In genomic region chr6:35096129-35096852, GRCh38 we compare ENCODE assay signal across 9 cellular contexts. TPM values are rescaled to one million over a fixed set of nuclear protein-coding genes. Genes with fewer than 3 reads are reported as not detected.
DNase-seq lines count a peak whose midpoint lies in the region; ATAC-seq and TF ChIP-seq lines count a peak whose summit lies in the region.
"Had no signal": no experiment of that assay in that cellular context is flagged by ENCODE, and none has a peak within 500 bp of the region (broad histone marks: within the 10 kb centered on the region; RNA-seq: fewer than 3 reads in every experiment).

No MANE protein-coding gene starts in this region.

- DNase-seq in ELR (ENCODE audit: low read depth), result peak; percentile 83
- peak; percentile 81 to 95 for DNase-seq in NCI-H524 (lab: John Stamatoyannopoulos, UW)
- peak; percentile 74 for DNase-seq in epithelial cell of esophagus (ENCODE audit: low read depth)
- peak; percentile 83 for DNase-seq in osteoblast (ENCODE audit: insufficient read length, low spot score, missing footprints)
- no peak for DNase-seq in neural progenitor cell (ENCODE audit: low spot score)
- DNase-seq in stimulated activated CD4-positive, alpha-beta T cell treated with anti-CD3 and anti-CD28 coated beads, Interleukin-4, amount 100 ng/mL, for 4 hours, result no peak
- no peak for DNase-seq in activated CD4-positive, alpha-beta T cell treated with anti-CD3 and anti-CD28 coated beads for 4 hours

- H3K4me2 ChIP-seq in osteoblast (ENCODE audit: insufficient read depth, low read length) (peak overlapping the region; percentile 42), neural progenitor cell (no peak overlapping the region)

- no peaks in the 10 kb centered on the region for H3K36me3 Mint-ChIP-seq in neural progenitor cell

- H3K4me1 Mint-ChIP-seq in neural progenitor cell, result peaks cover 23% of the 10 kb centered on the region

- H3K27me3 ChIP-seq in osteoblast (ENCODE audit: insufficient read depth, low read length) (no peaks in the 10 kb centered on the region), neural progenitor cell (no peaks in the 10 kb centered on the region)

- H3K4me3 ChIP-seq in epithelial cell of esophagus (ENCODE audit: low read length) (no peak overlapping the region), osteoblast (ENCODE audit: insufficient read depth, low read length) (no peak overlapping the region), neural progenitor cell (no peak overlapping the region)

- H3K4me3 Mint-ChIP-seq in neural progenitor cell, result no peak overlapping the region
- H3K4me3 Mint-ChIP-seq: dendritic cell treated with granulocyte-macrophage colony-stimulating factor and Interleukin-4, amounts not matched to agents 40 ng/mL and 50 ng/mL, for 4 days had no signal

- TF ChIP-seq CTCF in epithelial cell of esophagus (IDR thresholded peaks at IDR 0.05; ENCODE audit: insufficient read depth, low read depth, low read length, missing control alignments) (no peak), osteoblast (IDR thresholded peaks at IDR 0.05; ENCODE audit: extremely low read depth, low read depth, low read length) (no peak), neural progenitor cell (IDR thresholded peaks at IDR 0.05) (no peak)

- H3K9me3 Mint-ChIP-seq in neural progenitor cell, result no peaks in the 10 kb centered on the region
- H3K9me3 Mint-ChIP-seq: dendritic cell treated with granulocyte-macrophage colony-stimulating factor and Interleukin-4, amounts not matched to agents 40 ng/mL and 50 ng/mL, for 4 days had no signal

- H3K27ac ChIP-seq in osteoblast (ENCODE audit: low read depth, low read length) (peak overlapping the region; percentile 78), neural progenitor cell (no peak overlapping the region)

- H3K27ac Mint-ChIP-seq in neural progenitor cell, result no peak overlapping the region
- H3K27ac Mint-ChIP-seq: dendritic cell treated with granulocyte-macrophage colony-stimulating factor and Interleukin-4, amounts not matched to agents 40 ng/mL and 50 ng/mL, for 4 days had no signal

- H2AFZ ChIP-seq in osteoblast (ENCODE audit: low read length), result no peak overlapping the region
- no peak overlapping the region for H2AFZ ChIP-seq in neural progenitor cell (replicated peaks)

- H4K20me1 ChIP-seq in osteoblast (ENCODE audit: insufficient read depth, low read length), result no peaks in the 10 kb centered on the region
- no peaks in the 10 kb centered on the region for H4K20me1 ChIP-seq in neural progenitor cell (ENCODE audit: low read depth)

- H3K36me3 ChIP-seq in osteoblast (ENCODE audit: insufficient read depth, low read length) (no peaks in the 10 kb centered on the region), neural progenitor cell (no peaks in the 10 kb centered on the region)

- H3K79me2 ChIP-seq in osteoblast (ENCODE audit: insufficient read depth, low read length) (no peaks in the 10 kb centered on the region), neural progenitor cell (ENCODE audit: low read depth) (no peaks in the 10 kb centered on the region)

- H3K9me3 ChIP-seq in osteoblast (ENCODE audit: low read depth, low read length) (no peaks in the 10 kb centered on the region), neural progenitor cell (ENCODE audit: low read depth) (no peaks in the 10 kb centered on the region)

- no peak for ATAC-seq in GM21786 (IDR thresholded peaks at IDR 0.05; ENCODE audit: unreplicated experiment)

- peaks cover 6% of the 10 kb centered on the region for H3F3A ChIP-seq in neural progenitor cell (ENCODE audit: low read depth)

- peaks cover 51% of the 10 kb centered on the region for H3K4me1 ChIP-seq in osteoblast (ENCODE audit: insufficient read depth, low read length)
- peaks cover 8% of the 10 kb centered on the region for H3K4me1 ChIP-seq in neural progenitor cell

- H3K9ac ChIP-seq in neural progenitor cell, result no peak overlapping the region

- peaks cover 6% of the 10 kb centered on the region for H3K27me3 Mint-ChIP-seq in neural progenitor cell (ENCODE audit: insufficient read depth, low read depth)
- H3K27me3 Mint-ChIP-seq: dendritic cell treated with granulocyte-macrophage colony-stimulating factor and Interleukin-4, amounts not matched to agents 40 ng/mL and 50 ng/mL, for 4 days had no signal

RNA-seq across cellular contexts. Expression of gene TCP11, which starts 44.8 kb away (rescaled TPM):
- total RNA-seq in osteoblast (0.29 and 0.72 TPM in 2 replicates), neural progenitor cell (ENCODE audit: low replicate concordance) (0.25 TPM in 1 of 2 replicates, not detected in the other)

Comparison
In these comparisons a context has a peak if more than half of its experiments do, and no peak if none do; other contexts are left out.
1. DNase-seq: peak in ELR (single experiment), NCI-H524 (2 of 2), epithelial cell of esophagus (single experiment) and osteoblast (single experiment); none in neural progenitor cell (single experiment), stimulated activated CD4-positive, alpha-beta T cell treated with anti-CD3 and anti-CD28 coated beads, Interleukin-4, amount 100 ng/mL, for 4 hours (0 of 2) and activated CD4-positive, alpha-beta T cell treated with anti-CD3 and anti-CD28 coated beads for 4 hours (0 of 2).